Comparison of ENCODE assay signal across 2 cellular contexts in genomic region chr20:3876676-3877075, GRCh38.
TF ChIP-seq lines count a peak whose summit lies in the region.

No MANE protein-coding gene starts in this region.

TF ChIP-seq in IMR-90, 13 proteins besides CTCF, POLR2A, EP300 and RAD21:
- TF ChIP-seq CEBPB (IDR thresholded peaks at IDR 0.05; ENCODE audit: low read depth, low read length) (no peak), BHLHE40 (IDR thresholded peaks at IDR 0.05; ENCODE audit: low read depth, low read length) (no peak), MAZ (IDR thresholded peaks at IDR 0.05; ENCODE audit: borderline replicate concordance, low read depth, low read length) (no peak), CHD1 (IDR thresholded peaks at IDR 0.05; ENCODE audit: low read depth, low read length) (no peak), RCOR1 (IDR thresholded peaks at IDR 0.05; ENCODE audit: insufficient replicate concordance, low read length) (no peak), ELK1 (IDR thresholded peaks at IDR 0.05; ENCODE audit: borderline replicate concordance, low read depth, low read length) (no peak), MAFK (IDR thresholded peaks at IDR 0.05; ENCODE audit: low read depth, low read length) (no peak), FOS (IDR thresholded peaks at IDR 0.05; ENCODE audit: low read depth, low read length) (no peak), RFX5 (IDR thresholded peaks at IDR 0.05; ENCODE audit: low read depth, low read length) (no peak), USF2 (IDR thresholded peaks at IDR 0.05; ENCODE audit: low read depth, low read length) (no peak), SMC3 (IDR thresholded peaks at IDR 0.05; ENCODE audit: low read depth, low read length) (no peak), MXI1 (IDR thresholded peaks at IDR 0.05; ENCODE audit: borderline replicate concordance, low read depth, low read length) (no peak), NFE2L2 (IDR thresholded peaks at IDR 0.05; ENCODE audit: low read depth, low read length) (no peak)

TF ChIP-seq in endothelial cell of umbilical vein, 7 proteins besides CTCF, POLR2A, EP300 and RAD21:
- TF ChIP-seq GATA2 (IDR thresholded peaks at IDR 0.05; ENCODE audit: insufficient read depth, insufficient read length, low read depth, low read length) (no peak), EZH2 (IDR thresholded peaks at IDR 0.05; ENCODE audit: borderline replicate concordance, low read depth, low read length, severe bottlenecking) (no peak), JUN (IDR thresholded peaks at IDR 0.05; ENCODE audit: borderline replicate concordance, insufficient read depth, insufficient read length, low read depth) (no peak), MAX (IDR thresholded peaks at IDR 0.05; ENCODE audit: insufficient read depth, insufficient read length) (no peak), FOS (IDR thresholded peaks at IDR 0.05; ENCODE audit: borderline replicate concordance, insufficient read depth, low read length) (no peak), POLR2AphosphoS5 (IDR thresholded peaks at IDR 0.05; ENCODE audit: insufficient read depth, low read depth, low read length) (no peak), MYC (IDR thresholded peaks at IDR 0.05; ENCODE audit: low read depth, low read length) (no peak)
